In the genomic region with DNA sequence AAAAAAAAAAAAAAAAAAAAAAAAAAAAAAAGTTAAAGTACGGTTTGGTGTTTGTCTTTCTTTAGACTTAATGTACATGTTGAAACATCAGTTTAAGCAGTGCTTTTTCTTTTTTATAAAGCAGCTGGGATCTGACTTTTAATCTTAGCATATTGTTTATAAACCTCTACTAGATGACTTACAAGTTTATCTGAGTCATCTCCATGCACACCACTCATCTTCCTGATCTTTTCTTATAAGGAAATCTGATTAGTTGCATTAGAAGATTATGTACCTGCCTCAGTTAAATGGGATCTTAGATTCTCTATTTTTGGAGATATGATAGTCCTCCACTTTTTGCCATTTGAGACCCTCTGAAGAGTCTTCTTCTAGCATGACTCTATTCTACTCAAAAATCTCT, we compare ENCODE assay signal across 16 cellular contexts.
"Had no signal": no experiment of that assay in that cellular context is flagged by ENCODE, and none has a peak within 500 bp of the region (broad histone marks: within the 10 kb centered on the region; RNA-seq: fewer than 3 reads in every experiment).

No MANE protein-coding gene starts in this region.

- H3K9me3 ChIP-seq: breast epithelium, psoas muscle had no signal

- H3K9me3 Mint-ChIP-seq: activated CD4-positive, alpha-beta memory T cell treated with anti-CD3 and anti-CD28 coated beads for 36 hours; activated T-cell treated with anti-CD3 and anti-CD28 coated beads, Interleukin-2, amount 50 U/mL, for 4 hours; natural killer cell; stimulated activated naive B cell treated with anti-CD40 and anti-IgM and Interleukin-4, amounts not matched to agents 10 μg/mL and 1 μg/mL and 100 μg/mL, for 72 hours; T-cell had no signal

- H3K36me3 Mint-ChIP-seq: activated CD4-positive, alpha-beta memory T cell treated with anti-CD3 and anti-CD28 coated beads for 36 hours; natural killer cell had no signal

- H3K4me1 Mint-ChIP-seq: natural killer cell had no signal

- H3K36me3 ChIP-seq: breast epithelium had no signal

- H3K4me3 ChIP-seq: breast epithelium, psoas muscle had no signal

- DNase-seq: activated CD4-positive, alpha-beta memory T cell treated with anti-CD3 and anti-CD28 coated beads for 36 hours; activated effector memory CD4-positive, alpha-beta T cell treated with anti-CD3 and anti-CD28 coated beads, Interleukin-2, amount 50 U/mL, for 16 hours; activated T-cell treated with anti-CD3 and anti-CD28 coated beads, Interleukin-2, amount 50 U/mL, for 4 hours; glutamatergic neuron; natural killer cell; psoas muscle; stimulated activated CD4-positive, alpha-beta T cell treated with anti-CD3 and anti-CD28 coated beads, Interleukin-2, amount 100 ng/mL, for 24 hours; stimulated activated naive B cell treated with anti-CD40 and anti-IgM and Interleukin-4, amounts not matched to agents 10 μg/mL and 1 μg/mL and 100 μg/mL, for 72 hours; T-cell; T1000; trophoblast cell had no signal

- H3K27ac ChIP-seq: breast epithelium, psoas muscle, VCaP had no signal

- ATAC-seq: activated T-cell treated with anti-CD3 and anti-CD28 coated beads, Interleukin-2, amount 50 U/mL, for 4 hours; left lobe of liver; natural killer cell; psoas muscle; sciatic nerve; stimulated activated naive B cell treated with anti-CD40 and anti-IgM and Interleukin-4, amounts not matched to agents 10 μg/mL and 1 μg/mL and 100 μg/mL, for 72 hours; T-cell had no signal

- H3K4me3 Mint-ChIP-seq: activated CD4-positive, alpha-beta memory T cell treated with anti-CD3 and anti-CD28 coated beads for 36 hours; activated naive CD8-positive, alpha-beta T cell; activated T-cell treated with anti-CD3 and anti-CD28 coated beads, Interleukin-2, amount 50 U/mL, for 4 hours; natural killer cell; stimulated activated naive B cell treated with anti-CD40 and anti-IgM and Interleukin-4, amounts not matched to agents 10 μg/mL and 1 μg/mL and 100 μg/mL, for 72 hours; T-cell had no signal

- H3K27ac Mint-ChIP-seq: activated CD4-positive, alpha-beta memory T cell treated with anti-CD3 and anti-CD28 coated beads for 36 hours; activated naive CD8-positive, alpha-beta T cell; natural killer cell; stimulated activated naive B cell treated with anti-CD40 and anti-IgM and Interleukin-4, amounts not matched to agents 10 μg/mL and 1 μg/mL and 100 μg/mL, for 72 hours; T-cell had no signal

- H3K4me1 ChIP-seq: breast epithelium, psoas muscle had no signal

- H3K27me3 Mint-ChIP-seq: activated CD4-positive, alpha-beta memory T cell treated with anti-CD3 and anti-CD28 coated beads for 36 hours; activated naive CD8-positive, alpha-beta T cell; stimulated activated naive B cell treated with anti-CD40 and anti-IgM and Interleukin-4, amounts not matched to agents 10 μg/mL and 1 μg/mL and 100 μg/mL, for 72 hours; T-cell had no signal

- H3K27me3 ChIP-seq: breast epithelium had no signal
